ENCODE assay signal across 22 cellular contexts in the genomic region with DNA sequence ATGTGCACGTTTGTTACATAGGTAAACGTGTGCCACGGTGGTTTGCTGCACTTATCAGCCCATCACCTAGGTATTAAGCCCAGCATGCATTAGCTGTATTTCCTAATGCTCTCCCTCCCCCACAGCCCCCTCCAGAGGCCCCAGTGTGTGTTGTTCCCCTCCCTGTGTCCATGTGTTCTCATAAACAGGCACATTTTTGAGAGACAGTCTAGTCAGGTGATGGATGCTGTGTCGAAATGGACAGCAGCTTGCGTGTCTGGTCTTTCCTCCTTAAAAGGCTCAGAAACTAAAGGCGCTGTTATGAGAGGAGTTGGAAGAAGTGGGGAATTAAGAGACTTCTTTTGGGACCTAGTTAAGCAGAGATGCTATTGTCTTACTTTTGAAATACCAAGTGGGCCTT.
"Had no signal": no experiment of that assay in that cellular context is flagged by ENCODE, and none has a peak within 500 bp of the region (broad histone marks: within the 10 kb centered on the region; RNA-seq: fewer than 3 reads in every experiment).

No MANE protein-coding gene starts in this region.

- DNase-seq: activated CD4-positive, alpha-beta T cell treated with anti-CD3 and anti-CD28 coated beads for 1 hour; activated CD4-positive, alpha-beta T cell treated with anti-CD3 and anti-CD28 coated beads, Interleukin-2, amount 50 U/mL, for 1 hour; activated CD8-positive, alpha-beta T cell treated with anti-CD3 and anti-CD28 coated beads, Interleukin-2, amount 10 ng/mL, durations not matched to agents 7 days and 5 days; activated gamma-delta T cell; activated naive CD4-positive, alpha-beta T cell treated with anti-CD3 and anti-CD28 coated beads, Interleukin-2, amount 50 U/mL, for 16 hours; brain microvascular endothelial cell; central memory CD4-positive, alpha-beta T cell; effector memory CD4-positive, alpha-beta T cell; heart left ventricle; left colon; naive thymus-derived CD8-positive, alpha-beta T cell; stimulated activated CD4-positive, alpha-beta T cell treated with anti-CD3 and anti-CD28 coated beads, Interleukin-12 subunit alpha, Interleukin-12 subunit beta, amount 100 ng/mL, for 4 hours; stimulated activated CD4-positive, alpha-beta T cell treated with anti-CD3 and anti-CD28 coated beads, Interleukin-4, amount 100 ng/mL, for 4 hours; stimulated activated naive CD8-positive, alpha-beta T cell treated with anti-CD3 and anti-CD28 coated beads, Interleukin-15, Interleukin-2, amounts not matched to agents 100 U/mL and 50 U/mL, for 24 hours had no signal

- H3K27me3 ChIP-seq: ascending aorta, brain microvascular endothelial cell, esophagus muscularis mucosa, gastroesophageal sphincter, heart left ventricle had no signal

- H3K36me3 ChIP-seq: ascending aorta, brain microvascular endothelial cell, esophagus muscularis mucosa, gastroesophageal sphincter, heart left ventricle, prostate gland had no signal

- H3K4me1 ChIP-seq: ascending aorta, prostate gland had no signal

- H3K4me3 ChIP-seq: ascending aorta, esophagus muscularis mucosa, gastroesophageal sphincter, heart left ventricle, prostate gland had no signal

- FAIRE-seq: colon, endothelial cell of umbilical vein, keratinocyte, TTC549 had no signal

- ATAC-seq: activated CD8-positive, alpha-beta T cell treated with anti-CD3 and anti-CD28 coated beads, Interleukin-2, amount 10 ng/mL, durations not matched to agents 7 days and 5 days; gastroesophageal sphincter; heart left ventricle; left colon; naive thymus-derived CD8-positive, alpha-beta T cell; stimulated activated naive CD8-positive, alpha-beta T cell treated with anti-CD3 and anti-CD28 coated beads, Interleukin-15, Interleukin-2, amounts not matched to agents 100 U/mL and 50 U/mL, for 24 hours had no signal

- H3K27ac ChIP-seq: ascending aorta, brain microvascular endothelial cell, esophagus muscularis mucosa, heart left ventricle, prostate gland had no signal

- H3K9me3 ChIP-seq: ascending aorta, esophagus muscularis mucosa, gastroesophageal sphincter, heart left ventricle, prostate gland had no signal
